Comparison of ENCODE assay signal across 1 cellular context in the genomic region with DNA sequence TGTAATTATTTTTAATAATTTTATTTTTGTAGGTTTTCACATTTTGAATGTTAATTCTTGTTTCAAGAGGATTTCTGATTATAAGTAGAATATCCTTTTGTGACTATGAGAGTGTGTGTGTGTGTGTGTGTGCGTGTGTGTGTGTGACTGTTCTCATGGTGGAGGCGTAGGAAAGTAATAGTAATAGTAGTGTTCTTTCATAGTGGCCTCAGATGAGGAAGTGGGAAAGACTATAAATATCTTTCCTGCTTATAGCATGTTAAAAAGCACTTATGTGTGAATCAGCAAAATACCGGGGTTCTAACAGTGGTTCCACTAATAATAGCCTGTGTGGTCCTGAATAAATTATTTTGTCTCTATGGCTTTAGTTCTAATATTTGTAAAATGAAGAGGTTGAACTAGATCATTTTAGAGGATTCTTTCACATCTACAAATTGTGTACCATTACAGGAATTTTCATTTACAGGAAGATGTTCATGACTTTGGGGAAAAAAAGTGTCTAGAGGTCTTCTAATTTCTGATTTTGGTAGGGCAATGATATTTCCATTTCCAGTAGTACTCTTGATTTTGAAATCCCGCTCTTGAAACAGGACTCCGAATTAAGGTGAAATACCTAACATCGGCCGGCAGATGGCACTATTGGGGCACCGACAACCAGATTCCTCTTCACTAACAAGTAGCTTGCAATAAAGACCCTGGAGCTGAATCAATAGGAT.
A peak's percentile ranks its signal among the peaks of the same experiment; 100 is the strongest.
TF ChIP-seq lines count a peak whose summit lies in the region.

No MANE protein-coding gene starts in this region.

TF ChIP-seq in GM12878, 131 proteins besides CTCF, POLR2A, EP300 and RAD21 (continued from another document):
- TF ChIP-seq, protein P1, sequence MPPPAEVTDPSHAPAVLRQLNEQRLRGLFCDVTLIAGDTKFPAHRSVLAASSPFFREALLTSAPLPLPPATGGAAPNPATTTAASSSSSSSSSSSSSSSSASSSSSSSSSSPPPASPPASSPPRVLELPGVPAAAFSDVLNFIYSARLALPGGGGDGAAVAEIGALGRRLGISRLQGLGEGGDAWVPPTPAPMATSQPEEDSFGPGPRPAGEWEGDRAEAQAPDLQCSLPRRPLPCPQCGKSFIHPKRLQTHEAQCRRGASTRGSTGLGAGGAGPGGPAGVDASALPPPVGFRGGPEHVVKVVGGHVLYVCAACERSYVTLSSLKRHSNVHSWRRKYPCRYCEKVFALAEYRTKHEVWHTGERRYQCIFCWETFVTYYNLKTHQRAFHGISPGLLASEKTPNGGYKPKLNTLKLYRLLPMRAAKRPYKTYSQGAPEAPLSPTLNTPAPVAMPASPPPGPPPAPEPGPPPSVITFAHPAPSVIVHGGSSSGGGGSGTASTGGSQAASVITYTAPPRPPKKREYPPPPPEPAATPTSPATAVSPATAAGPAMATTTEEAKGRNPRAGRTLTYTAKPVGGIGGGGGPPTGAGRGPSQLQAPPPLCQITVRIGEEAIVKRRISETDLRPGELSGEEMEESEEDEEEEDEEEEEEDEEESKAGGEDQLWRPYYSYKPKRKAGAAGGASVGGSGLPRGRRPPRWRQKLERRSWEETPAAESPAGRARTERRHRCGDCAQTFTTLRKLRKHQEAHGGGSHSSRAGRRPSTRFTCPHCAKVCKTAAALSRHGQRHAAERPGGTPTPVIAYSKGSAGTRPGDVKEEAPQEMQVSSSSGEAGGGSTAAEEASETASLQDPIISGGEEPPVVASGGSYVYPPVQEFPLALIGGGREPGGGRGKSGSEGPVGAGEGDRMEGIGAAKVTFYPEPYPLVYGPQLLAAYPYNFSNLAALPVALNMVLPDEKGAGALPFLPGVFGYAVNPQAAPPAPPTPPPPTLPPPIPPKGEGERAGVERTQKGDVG (CRISPR knock-in tag; IDR thresholded peaks at IDR 0.05): no peak
- TF ChIP-seq RCOR1 (conservative IDR thresholded peaks at IDR 0.05; ENCODE audit: low read depth, low read length): no peak
- peak; percentile 71; the same call in 1 of the 2 replicates for TF ChIP-seq PAX5 (IDR thresholded peaks at IDR 0.05; ENCODE audit: borderline replicate concordance, low read depth, low read length)
- TF ChIP-seq, protein P2, sequence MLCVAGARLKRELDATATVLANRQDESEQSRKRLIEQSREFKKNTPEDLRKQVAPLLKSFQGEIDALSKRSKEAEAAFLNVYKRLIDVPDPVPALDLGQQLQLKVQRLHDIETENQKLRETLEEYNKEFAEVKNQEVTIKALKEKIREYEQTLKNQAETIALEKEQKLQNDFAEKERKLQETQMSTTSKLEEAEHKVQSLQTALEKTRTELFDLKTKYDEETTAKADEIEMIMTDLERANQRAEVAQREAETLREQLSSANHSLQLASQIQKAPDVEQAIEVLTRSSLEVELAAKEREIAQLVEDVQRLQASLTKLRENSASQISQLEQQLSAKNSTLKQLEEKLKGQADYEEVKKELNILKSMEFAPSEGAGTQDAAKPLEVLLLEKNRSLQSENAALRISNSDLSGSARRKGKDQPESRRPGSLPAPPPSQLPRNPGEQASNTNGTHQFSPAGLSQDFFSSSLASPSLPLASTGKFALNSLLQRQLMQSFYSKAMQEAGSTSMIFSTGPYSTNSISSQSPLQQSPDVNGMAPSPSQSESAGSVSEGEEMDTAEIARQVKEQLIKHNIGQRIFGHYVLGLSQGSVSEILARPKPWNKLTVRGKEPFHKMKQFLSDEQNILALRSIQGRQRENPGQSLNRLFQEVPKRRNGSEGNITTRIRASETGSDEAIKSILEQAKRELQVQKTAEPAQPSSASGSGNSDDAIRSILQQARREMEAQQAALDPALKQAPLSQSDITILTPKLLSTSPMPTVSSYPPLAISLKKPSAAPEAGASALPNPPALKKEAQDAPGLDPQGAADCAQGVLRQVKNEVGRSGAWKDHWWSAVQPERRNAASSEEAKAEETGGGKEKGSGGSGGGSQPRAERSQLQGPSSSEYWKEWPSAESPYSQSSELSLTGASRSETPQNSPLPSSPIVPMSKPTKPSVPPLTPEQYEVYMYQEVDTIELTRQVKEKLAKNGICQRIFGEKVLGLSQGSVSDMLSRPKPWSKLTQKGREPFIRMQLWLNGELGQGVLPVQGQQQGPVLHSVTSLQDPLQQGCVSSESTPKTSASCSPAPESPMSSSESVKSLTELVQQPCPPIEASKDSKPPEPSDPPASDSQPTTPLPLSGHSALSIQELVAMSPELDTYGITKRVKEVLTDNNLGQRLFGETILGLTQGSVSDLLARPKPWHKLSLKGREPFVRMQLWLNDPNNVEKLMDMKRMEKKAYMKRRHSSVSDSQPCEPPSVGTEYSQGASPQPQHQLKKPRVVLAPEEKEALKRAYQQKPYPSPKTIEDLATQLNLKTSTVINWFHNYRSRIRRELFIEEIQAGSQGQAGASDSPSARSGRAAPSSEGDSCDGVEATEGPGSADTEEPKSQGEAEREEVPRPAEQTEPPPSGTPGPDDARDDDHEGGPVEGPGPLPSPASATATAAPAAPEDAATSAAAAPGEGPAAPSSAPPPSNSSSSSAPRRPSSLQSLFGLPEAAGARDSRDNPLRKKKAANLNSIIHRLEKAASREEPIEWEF (IDR thresholded peaks at IDR 0.05; ENCODE audit: insufficient replicate concordance, low read depth, low read length): no peak
- peak in 1 of 2 experiments; percentile 83; a peak in 1 of 4 replicates for TF ChIP-seq ETV6 (conservative IDR thresholded peaks at IDR 0.05 in 1 of 2, IDR thresholded peaks at IDR 0.05 in 1 of 2; ENCODE audit: borderline replicate concordance in 1 of 2, low read depth in 1 of 2)
- no peak for TF ChIP-seq ZNF622 (IDR thresholded peaks at IDR 0.05)
- TF ChIP-seq ASH2L (IDR thresholded peaks at IDR 0.05; ENCODE audit: borderline replicate concordance, low read depth): no peak
- TF ChIP-seq, protein P3, sequence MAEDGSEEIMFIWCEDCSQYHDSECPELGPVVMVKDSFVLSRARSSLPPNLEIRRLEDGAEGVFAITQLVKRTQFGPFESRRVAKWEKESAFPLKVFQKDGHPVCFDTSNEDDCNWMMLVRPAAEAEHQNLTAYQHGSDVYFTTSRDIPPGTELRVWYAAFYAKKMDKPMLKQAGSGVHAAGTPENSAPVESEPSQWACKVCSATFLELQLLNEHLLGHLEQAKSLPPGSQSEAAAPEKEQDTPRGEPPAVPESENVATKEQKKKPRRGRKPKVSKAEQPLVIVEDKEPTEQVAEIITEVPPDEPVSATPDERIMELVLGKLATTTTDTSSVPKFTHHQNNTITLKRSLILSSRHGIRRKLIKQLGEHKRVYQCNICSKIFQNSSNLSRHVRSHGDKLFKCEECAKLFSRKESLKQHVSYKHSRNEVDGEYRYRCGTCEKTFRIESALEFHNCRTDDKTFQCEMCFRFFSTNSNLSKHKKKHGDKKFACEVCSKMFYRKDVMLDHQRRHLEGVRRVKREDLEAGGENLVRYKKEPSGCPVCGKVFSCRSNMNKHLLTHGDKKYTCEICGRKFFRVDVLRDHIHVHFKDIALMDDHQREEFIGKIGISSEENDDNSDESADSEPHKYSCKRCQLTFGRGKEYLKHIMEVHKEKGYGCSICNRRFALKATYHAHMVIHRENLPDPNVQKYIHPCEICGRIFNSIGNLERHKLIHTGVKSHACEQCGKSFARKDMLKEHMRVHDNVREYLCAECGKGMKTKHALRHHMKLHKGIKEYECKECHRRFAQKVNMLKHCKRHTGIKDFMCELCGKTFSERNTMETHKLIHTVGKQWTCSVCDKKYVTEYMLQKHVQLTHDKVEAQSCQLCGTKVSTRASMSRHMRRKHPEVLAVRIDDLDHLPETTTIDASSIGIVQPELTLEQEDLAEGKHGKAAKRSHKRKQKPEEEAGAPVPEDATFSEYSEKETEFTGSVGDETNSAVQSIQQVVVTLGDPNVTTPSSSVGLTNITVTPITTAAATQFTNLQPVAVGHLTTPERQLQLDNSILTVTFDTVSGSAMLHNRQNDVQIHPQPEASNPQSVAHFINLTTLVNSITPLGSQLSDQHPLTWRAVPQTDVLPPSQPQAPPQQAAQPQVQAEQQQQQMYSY (CRISPR knock-in tag; IDR thresholded peaks at IDR 0.05): no peak
- TF ChIP-seq EZH2 (IDR thresholded peaks at IDR 0.05; ENCODE audit: borderline replicate concordance, control insufficient read depth, low read depth, low read length): no peak
- TF ChIP-seq BACH1 (IDR thresholded peaks at IDR 0.05; ENCODE audit: borderline replicate concordance): peak; percentile 91; the same call in 1 of the 2 replicates
- no peak for TF ChIP-seq SUPT20H (IDR thresholded peaks at IDR 0.05; ENCODE audit: borderline replicate concordance, control insufficient read depth, low read depth, low read length)
- TF ChIP-seq RUNX3 (IDR thresholded peaks at IDR 0.05; ENCODE audit: low read length): peak; percentile 91
- no peak for TF ChIP-seq STAT1 (conservative IDR thresholded peaks at IDR 0.05)
- TF ChIP-seq RFX5 (IDR thresholded peaks at IDR 0.05; ENCODE audit: low read depth, low read length): no peak
- no peak for TF ChIP-seq ZNF207 (IDR thresholded peaks at IDR 0.05; ENCODE audit: borderline replicate concordance)
